ENCODE assay signal across 8 cellular contexts in genomic region chr1:26280333-26281042, GRCh38. TPM values are rescaled to one million over a fixed set of nuclear protein-coding genes. Genes with fewer than 3 reads are reported as not detected.
DNase-seq lines count a peak whose midpoint lies in the region; ATAC-seq and TF ChIP-seq lines count a peak whose summit lies in the region.

No MANE protein-coding gene starts in this region.

- H3K4me2 ChIP-seq in DOHH2 (ENCODE audit: low read length) (peak overlapping the region; percentile 99), KMS-11 (peak overlapping the region; percentile 87; the same call in 1 of the 2 replicates), smooth muscle cell (peak overlapping the region; percentile 94)

- peak overlapping the region; percentile 59 for H3K9ac ChIP-seq in KMS-11
- H3K9ac ChIP-seq in smooth muscle cell (ENCODE audit: low read depth) = peak overlapping the region; percentile 89

- no peak for TF ChIP-seq CTCF in DOHH2 (IDR thresholded peaks at IDR 0.05; ENCODE audit: low read depth, low read length, poor library complexity, severe bottlenecking)
- no peak for TF ChIP-seq CTCF in KMS-11 (conservative IDR thresholded peaks at IDR 0.05; ENCODE audit: low read depth, low read length)
- no peak for TF ChIP-seq CTCF in smooth muscle cell (IDR thresholded peaks at IDR 0.05; ENCODE audit: borderline replicate concordance, insufficient read depth, poor library complexity, severe bottlenecking)

- peak overlapping the region; percentile 92 for H3K4me3 ChIP-seq in DOHH2 (ENCODE audit: low read length)
- H3K4me3 ChIP-seq in KMS-11 (IDR thresholded peaks at IDR 0.05; ENCODE audit: insufficient read depth, low read depth, low read length) = peak overlapping the region; percentile 28
- H3K4me3 ChIP-seq in iPS DF 6.9 (ENCODE audit: low read length) = peak overlapping the region; percentile 73; the same call in 1 of the 2 replicates
- peak overlapping the region; percentile 67 for H3K4me3 ChIP-seq in smooth muscle cell

- H3K9me3 ChIP-seq in DOHH2 (ENCODE audit: control insufficient read depth, insufficient read depth, low read length) = no peaks in the 10 kb centered on the region
- no peaks in the 10 kb centered on the region for H3K9me3 ChIP-seq in iPS DF 6.9 (ENCODE audit: control insufficient read depth, insufficient read depth, low read length)
- no peaks in the 10 kb centered on the region for H3K9me3 ChIP-seq in smooth muscle cell (replicated peaks; ENCODE audit: low read depth)

- H3K9me2 ChIP-seq in DOHH2 (replicated peaks; ENCODE audit: control insufficient read depth, low read length) = no peaks in the 10 kb centered on the region

- H3K79me2 ChIP-seq in DOHH2 (ENCODE audit: control insufficient read depth, low read length) (peaks cover 8% of the 10 kb centered on the region; the same call in 1 of the 2 replicates), KMS-11 (ENCODE audit: insufficient read depth, low read depth) (no peaks in the 10 kb centered on the region; the same call in 1 of the 2 replicates), smooth muscle cell (ENCODE audit: low read depth) (no peaks in the 10 kb centered on the region)

- H3K4me1 Mint-ChIP-seq in activated T-helper 2 cell treated with anti-CD3 and anti-CD28 coated beads, Interferon-gamma antibody, Interleukin-2, Interleukin-4, amounts not matched to agents 10 μg/mL and 5 μg/mL and 100 μg/mL, durations not matched to agents 14 hours and 24 hours and 36 hours (ENCODE audit: low read depth) = peaks cover 79% of the 10 kb centered on the region

- H3K36me3 ChIP-seq in DOHH2 (ENCODE audit: control insufficient read depth, low read length) (peaks cover 42% of the 10 kb centered on the region), KMS-11 (ENCODE audit: insufficient read depth) (no peaks in the 10 kb centered on the region; the same call in 1 of the 2 replicates), iPS DF 6.9 (ENCODE audit: control insufficient read depth, insufficient read depth, low read length) (peaks cover 16% of the 10 kb centered on the region; the same call in 1 of the 2 replicates), smooth muscle cell (ENCODE audit: low read depth) (no peaks in the 10 kb centered on the region)

- H3K4me1 ChIP-seq in DOHH2 (ENCODE audit: control insufficient read depth, low read length) = peaks cover 36% of the 10 kb centered on the region
- peaks cover 35% of the 10 kb centered on the region for H3K4me1 ChIP-seq in KMS-11 (ENCODE audit: low read depth, poor library complexity, severe bottlenecking)
- peaks cover 15% of the 10 kb centered on the region for H3K4me1 ChIP-seq in iPS DF 6.9 (ENCODE audit: control insufficient read depth, insufficient read depth, low read length)
- peaks cover 61% of the 10 kb centered on the region for H3K4me1 ChIP-seq in smooth muscle cell (ENCODE audit: low read depth)

- no peaks in the 10 kb centered on the region for H4K20me1 ChIP-seq in DOHH2 (ENCODE audit: control insufficient read depth, insufficient read depth, low read depth, low read length)
- no peaks in the 10 kb centered on the region for H4K20me1 ChIP-seq in KMS-11 (ENCODE audit: insufficient read depth)
- peaks cover 38% of the 10 kb centered on the region for H4K20me1 ChIP-seq in smooth muscle cell (ENCODE audit: low read depth)

- peak overlapping the region; percentile 83 for H3K27ac Mint-ChIP-seq in activated T-helper 2 cell treated with anti-CD3 and anti-CD28 coated beads, Interferon-gamma antibody, Interleukin-2, Interleukin-4, amounts not matched to agents 10 μg/mL and 5 μg/mL and 100 μg/mL, durations not matched to agents 14 hours and 24 hours and 36 hours

- peaks cover 69% of the 10 kb centered on the region for H3K36me3 Mint-ChIP-seq in activated T-helper 2 cell treated with anti-CD3 and anti-CD28 coated beads, Interferon-gamma antibody, Interleukin-2, Interleukin-4, amounts not matched to agents 10 μg/mL and 5 μg/mL and 100 μg/mL, durations not matched to agents 14 hours and 24 hours and 36 hours (ENCODE audit: low read depth)

- ATAC-seq in HG02885 (IDR thresholded peaks at IDR 0.05; ENCODE audit: poor library complexity, unreplicated experiment) (no peak), HG02970 (IDR thresholded peaks at IDR 0.05; ENCODE audit: low FRiP score, unreplicated experiment) (no peak)

- intact Hi-C loops in activated T-helper 2 cell treated with anti-CD3 and anti-CD28 coated beads, Interferon-gamma antibody, Interleukin-2, Interleukin-4, amounts not matched to agents 10 μg/mL and 5 μg/mL and 100 μg/mL, durations not matched to agents 14 hours and 24 hours and 36 hours (cut with micrococcal nuclease) = loop anchor here (10.0 kb wide), 1 partner anchor 264 kb away; no protein-coding TSS in a partner anchor

- no peak for DNase-seq in activated T-helper 2 cell treated with anti-CD3 and anti-CD28 coated beads, Interferon-gamma antibody, Interleukin-2, Interleukin-4, amounts not matched to agents 10 μg/mL and 5 μg/mL and 100 μg/mL, durations not matched to agents 14 hours and 24 hours and 36 hours (ENCODE audit: low spot score)
- DNase-seq in iPS DF 6.9 (ENCODE audit: low read depth, low spot score) (no peak), smooth muscle cell (lab: John Stamatoyannopoulos, UW; ENCODE audit: unreplicated experiment) (no peak)
- DNase-seq in effector CD8-positive, alpha-beta T cell (lab: John Stamatoyannopoulos, UW) = no peak

- H3K27ac ChIP-seq in DOHH2 (ENCODE audit: low read depth, low read length) (peak overlapping the region; percentile 41; the same call in 1 of the 2 replicates), KMS-11 (peak overlapping the region; percentile 40), iPS DF 6.9 (ENCODE audit: low read length) (no peak overlapping the region), smooth muscle cell (ENCODE audit: low read depth) (peak overlapping the region; percentile 96)

- no peaks in the 10 kb centered on the region for H3K9me3 Mint-ChIP-seq in activated T-helper 2 cell treated with anti-CD3 and anti-CD28 coated beads, Interferon-gamma antibody, Interleukin-2, Interleukin-4, amounts not matched to agents 10 μg/mL and 5 μg/mL and 100 μg/mL, durations not matched to agents 14 hours and 24 hours and 36 hours

- WGBS in iPS DF 6.9 (ENCODE audit: insufficient coverage, insufficient read length) = no CpG with 5 or more reads among the region's 20 CpGs
- 38% methylated on average over 16 of the region's 20 CpGs for WGBS in smooth muscle cell (ENCODE audit: low lambda C conversion rate)

- H3F3A ChIP-seq in DOHH2 (ENCODE audit: control insufficient read depth, insufficient read depth) = peaks cover 3% of the 10 kb centered on the region; the same call in 1 of the 2 replicates
- peaks cover 43% of the 10 kb centered on the region for H3F3A ChIP-seq in smooth muscle cell (ENCODE audit: low read depth)

- H2AFZ ChIP-seq in KMS-11 (ENCODE audit: low read depth) = peak overlapping the region; percentile 69
- H2AFZ ChIP-seq in smooth muscle cell (ENCODE audit: low read depth) = no peak overlapping the region

- no peaks in the 10 kb centered on the region for H3K27me3 ChIP-seq in DOHH2 (ENCODE audit: control insufficient read depth, low read length)
- no peaks in the 10 kb centered on the region for H3K27me3 ChIP-seq in KMS-11 (ENCODE audit: insufficient read depth, low read depth)
- H3K27me3 ChIP-seq in iPS DF 6.9 (ENCODE audit: control insufficient read depth, insufficient read depth, low read length) = no peaks in the 10 kb centered on the region
- no peaks in the 10 kb centered on the region for H3K27me3 ChIP-seq in smooth muscle cell (ENCODE audit: low read depth)

- H3K4me3 Mint-ChIP-seq in activated T-helper 2 cell treated with anti-CD3 and anti-CD28 coated beads, Interferon-gamma antibody, Interleukin-2, Interleukin-4, amounts not matched to agents 10 μg/mL and 5 μg/mL and 100 μg/mL, durations not matched to agents 14 hours and 24 hours and 36 hours (ENCODE audit: low read depth) = peak overlapping the region; percentile 93

- no peaks in the 10 kb centered on the region for H3K27me3 Mint-ChIP-seq in activated T-helper 2 cell treated with anti-CD3 and anti-CD28 coated beads, Interferon-gamma antibody, Interleukin-2, Interleukin-4, amounts not matched to agents 10 μg/mL and 5 μg/mL and 100 μg/mL, durations not matched to agents 14 hours and 24 hours and 36 hours (ENCODE audit: low read depth)

RNA-seq across cellular contexts. Expression of gene SH3BGRL3, which starts 0.6 kb away (rescaled TPM):
- total RNA-seq in activated T-helper 2 cell treated with anti-CD3 and anti-CD28 coated beads, Interferon-gamma antibody, Interleukin-2, Interleukin-4, amounts not matched to agents 10 μg/mL and 5 μg/mL and 100 μg/mL, durations not matched to agents 14 hours and 24 hours and 36 hours = 437 TPM in 2 replicates
- total RNA-seq in smooth muscle cell = 162 and 241 TPM in 2 replicates
- polyA plus RNA-seq in smooth muscle cell = 1,359 and 1,367 TPM in 2 replicates

RNA-seq across cellular contexts. Expression of gene UBXN11, which starts 25.9 kb away (rescaled TPM):
- total RNA-seq in activated T-helper 2 cell treated with anti-CD3 and anti-CD28 coated beads, Interferon-gamma antibody, Interleukin-2, Interleukin-4, amounts not matched to agents 10 μg/mL and 5 μg/mL and 100 μg/mL, durations not matched to agents 14 hours and 24 hours and 36 hours = 13.1 and 14.2 TPM in 2 replicates
- total RNA-seq in smooth muscle cell = 3.3 and 4.8 TPM in 2 replicates
- polyA plus RNA-seq in smooth muscle cell = 17.7 and 20.3 TPM in 2 replicates

RNA-seq across cellular contexts. Expression of gene CD52, which starts 37.3 kb away (rescaled TPM):
- total RNA-seq in activated T-helper 2 cell treated with anti-CD3 and anti-CD28 coated beads, Interferon-gamma antibody, Interleukin-2, Interleukin-4, amounts not matched to agents 10 μg/mL and 5 μg/mL and 100 μg/mL, durations not matched to agents 14 hours and 24 hours and 36 hours = 237 and 243 TPM in 2 replicates
- total RNA-seq in smooth muscle cell = 1.1 TPM in 1 of 2 replicates, not detected in the other
- polyA plus RNA-seq in smooth muscle cell = 0.39 and 1.3 TPM in 2 replicates

RNA-seq across cellular contexts. Expression of gene CEP85, which starts 46.5 kb away (rescaled TPM):
- 39.6 and 39.8 TPM in 2 replicates for total RNA-seq in activated T-helper 2 cell treated with anti-CD3 and anti-CD28 coated beads, Interferon-gamma antibody, Interleukin-2, Interleukin-4, amounts not matched to agents 10 μg/mL and 5 μg/mL and 100 μg/mL, durations not matched to agents 14 hours and 24 hours and 36 hours
- total RNA-seq in smooth muscle cell = 6.0 and 7.9 TPM in 2 replicates
- 3.9 and 8.0 TPM in 2 replicates for polyA plus RNA-seq in smooth muscle cell

Comparison
In these comparisons a context has a peak if more than half of its experiments do, and no peak if none do; other contexts are left out.
1. H3K4me3 ChIP-seq: peak in every context shown above with its lines; median percentile 92 in DOHH2; 73 in iPS DF 6.9; 67 in smooth muscle cell; 28 in KMS-11.
2. RNA of gene CD52, which starts 37.3 kb away (total RNA-seq): 237 to 243 TPM in activated T-helper 2 cell treated with anti-CD3 and anti-CD28 coated beads, Interferon-gamma antibody, Interleukin-2, Interleukin-4, amounts not matched to agents 10 μg/mL and 5 μg/mL and 100 μg/mL, durations not matched to agents 14 hours and 24 hours and 36 hours; 1.1 TPM in smooth muscle cell; every median in the first group is over 100 times any median in the second.
3. Peak in every context shown above with its lines, with median percentiles within 50 percentile points of each other: H3K4me2 ChIP-seq.